ENCODE assay signal across 8 cellular contexts in genomic region chr4:56435748-56436442, GRCh38. TPM values are rescaled to one million over a fixed set of nuclear protein-coding genes. Genes with fewer than 3 reads are reported as not detected.
DNase-seq lines count a peak whose midpoint lies in the region; ATAC-seq and TF ChIP-seq lines count a peak whose summit lies in the region.

A gene with protein sequence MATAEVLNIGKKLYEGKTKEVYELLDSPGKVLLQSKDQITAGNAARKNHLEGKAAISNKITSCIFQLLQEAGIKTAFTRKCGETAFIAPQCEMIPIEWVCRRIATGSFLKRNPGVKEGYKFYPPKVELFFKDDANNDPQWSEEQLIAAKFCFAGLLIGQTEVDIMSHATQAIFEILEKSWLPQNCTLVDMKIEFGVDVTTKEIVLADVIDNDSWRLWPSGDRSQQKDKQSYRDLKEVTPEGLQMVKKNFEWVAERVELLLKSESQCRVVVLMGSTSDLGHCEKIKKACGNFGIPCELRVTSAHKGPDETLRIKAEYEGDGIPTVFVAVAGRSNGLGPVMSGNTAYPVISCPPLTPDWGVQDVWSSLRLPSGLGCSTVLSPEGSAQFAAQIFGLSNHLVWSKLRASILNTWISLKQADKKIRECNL (plus strand): TSS chr4:56436260. CDS start chr4:56436313, 53 bp downstream.

- intact Hi-C loops in Panc1 (cut with micrococcal nuclease; ENCODE audit: unreplicated experiment) (loop anchor here (10.0 kb wide), 1 partner anchor 481 kb away; no protein-coding TSS in a partner anchor), esophagus muscularis mucosa (cut with DNase I) (loop anchor here (2.0 to 5.0 kb wide), 2 partner anchors 31 to 49 kb away; partner anchors contain the start of genes AASDH and SRP72)

- CTCF ChIA-PET in Panc1 (lab: Charles Lee), result interaction anchor here (0.6 kb wide), 1 partner anchor 890 kb away, joined by 3 read pairs; no protein-coding TSS in a partner anchor

- TF ChIP-seq CTCF in Panc1 (IDR thresholded peaks at IDR 0.05) (no peak), esophagus muscularis mucosa (IDR thresholded peaks at IDR 0.05) (no peak)

- peak; percentile 73 for ATAC-seq in GM21723 (IDR thresholded peaks at IDR 0.05; ENCODE audit: unreplicated experiment)
- ATAC-seq in Panc1, result peak; percentile 90

- peaks cover 5% of the 10 kb centered on the region for H3K36me3 ChIP-seq in Panc1 (ENCODE audit: control insufficient read depth, insufficient read depth, low read length)
- H3K36me3 ChIP-seq in esophagus muscularis mucosa, result no peaks in the 10 kb centered on the region

- DNase-seq in DMS53 (lab: John Stamatoyannopoulos, UW), result peak; percentile 97
- peak; percentile 100 for DNase-seq in KG1 (lab: John Stamatoyannopoulos, UW)
- DNase-seq in Panc1 (ENCODE audit: low read depth, low spot score), result peak; percentile 76
- DNase-seq in activated T-cell treated with anti-CD3 and anti-CD28 coated beads, Interleukin-2, amount 50 U/mL, for 48 hours, result peak; percentile 98 to 99
- DNase-seq in esophagus muscularis mucosa (ENCODE audit: extremely low spot score), result peak; percentile 96
- peak; percentile 96 for DNase-seq in myocyte (ENCODE audit: low read depth)
- DNase-seq in stimulated activated CD8-positive, alpha-beta memory T cell treated with anti-CD3 and anti-CD28 coated beads, Interleukin-7, amount 100 ng/mL, for 48 hours (ENCODE audit: extremely low read depth in 1 of 2, low read depth in 1 of 2), result peak; percentile 92 to 93

- POLR2A ChIA-PET in Panc1 (lab: Charles Lee), result interaction anchor here (0.6 to 0.9 kb wide), 3 partner anchors 31 to 320 kb away, joined by 3 to 9 read pairs (median 4); no protein-coding TSS in a partner anchor

- H3K27ac ChIP-seq in Panc1 (ENCODE audit: low read length), result peak within 1 kb of the TSS; percentile 89
- peak within 1 kb of the TSS; percentile 92 to 98 (median 96) for H3K27ac ChIP-seq in esophagus muscularis mucosa (replicated peaks in 1 of 4)

- H3K4me3 ChIP-seq in Panc1 (ENCODE audit: low read depth in 2 of 2, low read length in 2 of 2) (peak within 1 kb of the TSS; percentile 84 to 88), esophagus muscularis mucosa (peak within 1 kb of the TSS; percentile 69 to 84 (median 74))

- H3K27me3 ChIP-seq in Panc1 (ENCODE audit: control insufficient read depth, insufficient read depth, low read length), result no peaks in the 10 kb centered on the region
- H3K27me3 ChIP-seq in esophagus muscularis mucosa, result no peaks in the 10 kb centered on the region

- H3K4me1 ChIP-seq in Panc1 (ENCODE audit: control insufficient read depth, insufficient read depth, low read length) (no peaks in the 10 kb centered on the region; the same call in 1 of the 2 replicates), esophagus muscularis mucosa (peaks cover 4 to 29% (median 23%) of the 10 kb centered on the region in 4 donors)

- no peak for TF ChIP-seq EP300 in esophagus muscularis mucosa (IDR thresholded peaks at IDR 0.05)

- TF ChIP-seq POLR2A in esophagus muscularis mucosa (IDR thresholded peaks at IDR 0.05; ENCODE audit: low read depth), result no peak

- in situ Hi-C loops in Panc1 (cut with HindIII; ENCODE audit: low pct_unique_long_range_greater_than_20kb, low sequenced_read_pairs), result no loop called here

- WGBS in esophagus muscularis mucosa, result 1% methylated on average over 17 of the region's 63 CpGs

- H3K9me3 ChIP-seq in Panc1 (ENCODE audit: control insufficient read depth, insufficient read depth, low read depth, low read length), result no peaks in the 10 kb centered on the region
- H3K9me3 ChIP-seq in esophagus muscularis mucosa, result no peaks in the 10 kb centered on the region

- no TSS peak for BruUV-seq in Panc1 (replicated peaks; lab: Mats Ljungman, UMichigan)

RNA-seq across cellular contexts. Expression of the gene that starts here (rescaled TPM):
- total RNA-seq in Panc1 (2021; ENCODE audit: unreplicated experiment) (135 TPM), esophagus muscularis mucosa (10 to 100 TPM; 13.3 to 19.5 (median 17.9) TPM), myocyte (40.1 and 46.3 TPM in 2 replicates)
- 48.6 TPM for polyA plus RNA-seq in Panc1 (2012; ENCODE audit: insufficient read length)
- 38.4 TPM for polyA plus RNA-seq in myocyte (2012)

Comparison
In these comparisons a context has a peak if more than half of its experiments do, and no peak if none do; other contexts are left out.
1. Peak in every context shown above with its lines: DNase-seq, ATAC-seq, H3K4me3 ChIP-seq and H3K27ac ChIP-seq.